9 cellular contexts compared by ENCODE assay signal in the genomic region with DNA sequence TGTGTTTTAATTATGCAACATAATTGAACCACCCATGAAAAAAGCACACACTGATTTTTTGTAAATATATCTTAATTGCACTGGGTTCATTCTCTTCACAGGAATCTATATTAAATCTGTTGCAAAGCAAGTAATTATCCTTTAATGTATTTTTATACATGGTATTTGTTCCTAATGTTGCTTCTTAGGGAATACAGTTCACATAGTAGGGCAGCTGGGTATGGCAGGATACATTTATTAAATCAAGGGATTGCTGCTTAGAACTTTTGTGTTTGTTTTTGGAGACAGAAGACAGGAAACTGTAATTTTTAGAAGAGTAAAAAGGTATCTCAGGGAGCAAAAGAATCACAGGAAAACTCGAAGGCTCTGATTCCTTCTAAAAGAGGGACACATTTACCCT. TPM values are rescaled to one million over a fixed set of nuclear protein-coding genes. Genes with fewer than 3 reads are reported as not detected.
DNase-seq lines count a peak whose midpoint lies in the region; ATAC-seq and TF ChIP-seq lines count a peak whose summit lies in the region.
"Had no signal": no experiment of that assay in that cellular context is flagged by ENCODE, and none has a peak within 500 bp of the region (broad histone marks: within the 10 kb centered on the region; RNA-seq: fewer than 3 reads in every experiment).

No MANE protein-coding gene starts in this region.

- intact Hi-C loops in A673 (cut with micrococcal nuclease; ENCODE audit: unreplicated experiment), result no loop called here
- intact Hi-C loops in mammary epithelial cell (cut with micrococcal nuclease), result loop anchor here (1.0 to 10.0 kb wide), 5 partner anchors 47 to 482 kb away; partner anchors contain the start of gene NEDD9

- H3K9me3 ChIP-seq in A673 (ENCODE audit: low read depth, low read length, poor library complexity, severe bottlenecking), result no peaks in the 10 kb centered on the region
- no peaks in the 10 kb centered on the region for H3K9me3 ChIP-seq in HUES64 (ENCODE audit: insufficient read depth, low read depth, low read length)
- no peaks in the 10 kb centered on the region for H3K9me3 ChIP-seq in mammary epithelial cell (replicated peaks; ENCODE audit: insufficient read depth, low read length)
- H3K9me3 ChIP-seq in muscle layer of duodenum (ENCODE audit: control insufficient read depth in 1 of 2, low read length in 2 of 2), result no peaks in the 10 kb centered on the region

- in situ Hi-C loops in mammary epithelial cell (cut with MboI; ENCODE audit: low sequenced_read_pairs in 2 of 2), result no loop called here

- CTCF ChIA-PET in A673 (lab: Charles Lee), result no interaction called here
- CTCF ChIA-PET in mammary epithelial cell (lab: Charles Lee; ENCODE audit: low non-redundant PET), result interaction anchor here (0.7 kb wide), 1 partner anchor 364 kb away, joined by 3 read pairs; no protein-coding TSS in a partner anchor

- H3K4me1 ChIP-seq in A673 (ENCODE audit: insufficient read depth, low read length, poor library complexity, severe bottlenecking), result peaks cover 19% of the 10 kb centered on the region
- H3K4me1 ChIP-seq in HUES64 (ENCODE audit: insufficient read depth, low read length), result peaks cover 19% of the 10 kb centered on the region
- H3K4me1 ChIP-seq in mammary epithelial cell (ENCODE audit: insufficient read depth, low read length), result peaks cover 12% of the 10 kb centered on the region
- H3K4me1 ChIP-seq in muscle layer of duodenum (ENCODE audit: control insufficient read depth in 1 of 2, insufficient read depth in 2 of 2, low read length in 2 of 2), result peaks cover 4 to 6% of the 10 kb centered on the region in 2 donors

- no peaks in the 10 kb centered on the region for H4K20me1 ChIP-seq in mammary epithelial cell (ENCODE audit: insufficient read depth, low read length)

- H3K79me2 ChIP-seq in mammary epithelial cell (ENCODE audit: insufficient read depth, low read length), result peaks cover 36% of the 10 kb centered on the region

- peak overlapping the region; percentile 93 for H3K4me2 ChIP-seq in mammary epithelial cell (ENCODE audit: insufficient read depth, low read depth, low read length)

- H3K27ac ChIP-seq in A673 (ENCODE audit: low read depth, low read length, poor library complexity, severe bottlenecking), result peak overlapping the region; percentile 94
- no peak overlapping the region for H3K27ac ChIP-seq in HUES64 (ENCODE audit: low read depth, low read length)
- peak overlapping the region; percentile 87 for H3K27ac ChIP-seq in mammary epithelial cell (ENCODE audit: insufficient read depth, low read depth, low read length)
- H3K27ac ChIP-seq in muscle layer of duodenum (ENCODE audit: low read length), result peak overlapping the region; percentile 76

- WGBS in HUES64, result no CpG with 5 or more reads among the region's 1 CpG
- 0% methylated on average over 1 of the region's 1 CpG for WGBS in mammary epithelial cell (ENCODE audit: low coverage, missing lambda C conversion rate)

- ATAC-seq in HG03457 (IDR thresholded peaks at IDR 0.05; ENCODE audit: unreplicated experiment), result no peak

- H3K27me3 ChIP-seq in A673 (replicated peaks; ENCODE audit: insufficient read depth, low read depth, low read length, poor library complexity), result no peaks in the 10 kb centered on the region
- H3K27me3 ChIP-seq in HUES64 (ENCODE audit: insufficient read depth, low read length), result 0 out of 2 replicates have a peak, but pooled peaks cover 3% of the 10 kb centered on the region
- H3K27me3 ChIP-seq in mammary epithelial cell (ENCODE audit: insufficient read depth, low read length), result no peaks in the 10 kb centered on the region
- no peaks in the 10 kb centered on the region for H3K27me3 ChIP-seq in muscle layer of duodenum (ENCODE audit: low read depth, low read length)

- H3K36me3 ChIP-seq in A673 (ENCODE audit: insufficient read depth, low read length, poor library complexity, severe bottlenecking) (no peaks in the 10 kb centered on the region), HUES64 (ENCODE audit: insufficient read depth, low read length) (no peaks in the 10 kb centered on the region), mammary epithelial cell (ENCODE audit: insufficient read depth, low read length) (no peaks in the 10 kb centered on the region), muscle layer of duodenum (ENCODE audit: control insufficient read depth in 1 of 2, insufficient read depth in 2 of 2, low read length in 2 of 2) (peaks cover 0 to 4% of the 10 kb centered on the region in 2 donors)

- H3K9ac ChIP-seq in HUES64 (ENCODE audit: low read depth, low read length) (peak overlapping the region; percentile 91; the same call in 1 of the 2 replicates), mammary epithelial cell (ENCODE audit: insufficient read depth, low read length) (peak overlapping the region; percentile 84)

- BruUV-seq in A673 (replicated peaks; lab: Mats Ljungman, UMichigan) (no TSS peak), mammary epithelial cell (replicated peaks; lab: Mats Ljungman, UMichigan) (no TSS peak)

- dilution Hi-C loops in mammary epithelial cell (cut with HindIII; ENCODE audit: low sequenced_read_pairs), result no loop called here

- H2AFZ ChIP-seq in mammary epithelial cell (ENCODE audit: low read depth, low read length), result peak overlapping the region; percentile 96

- POLR2A ChIA-PET in A673 (lab: Charles Lee; ENCODE audit: low non-redundant PET), result no interaction called here

- DNase-seq in A673 (ENCODE audit: low spot score) (no peak), mammary epithelial cell (no peak), EL (no peak), cerebellum (ENCODE audit: low spot score) (no peak), RKO (ENCODE audit: low spot score) (no peak)

- H3K4me3 ChIP-seq in A673 (ENCODE audit: low read depth, low read length, poor library complexity, severe bottlenecking) (peak overlapping the region; percentile 84), HUES64 (ENCODE audit: low read length) (peak overlapping the region; percentile 79), mammary epithelial cell (replicated peaks in 1 of 3; ENCODE audit: insufficient read depth in 1 of 3, low read depth in 2 of 3, low read length in 3 of 3) (peak overlapping the region; percentile 66 to 100 (median 89)), muscle layer of duodenum (ENCODE audit: low read depth in 1 of 2, low read length in 2 of 2) (peak overlapping the region; percentile 74 to 79)

- no peak for TF ChIP-seq CTCF in A673 (conservative IDR thresholded peaks at IDR 0.05; ENCODE audit: low read depth, low read length)
- TF ChIP-seq CTCF in mammary epithelial cell (conservative IDR thresholded peaks at IDR 0.05 in 1 of 2, IDR thresholded peaks at IDR 0.05 in 1 of 2; ENCODE audit: extremely low read depth in 1 of 2, insufficient read depth in 1 of 2, low read depth in 1 of 2, low read length in 2 of 2), result no peak

RNA-seq across cellular contexts. Expression of gene SMIM13, which starts 1.0 kb away (rescaled TPM):
- total RNA-seq in A673 (2021) (16.8 and 18.9 TPM in 2 replicates), mammary epithelial cell (10 to 100 TPM; 12.3 to 17.5 TPM), cerebellum (75.2 TPM)
- 5.7 TPM for polyA plus RNA-seq in HUES64 (2013, experiment 1 of 2)
- 6.8 TPM for polyA plus RNA-seq in HUES64 (2013, experiment 2 of 2)
- 3.5 TPM for polyA plus RNA-seq in mammary epithelial cell
- polyA minus RNA-seq in mammary epithelial cell, result 0.36 TPM

RNA-seq across cellular contexts. Expression of gene ERVFRD-1, which starts 18.9 kb away (rescaled TPM):
- total RNA-seq in A673 (2021) (0.09 and 0.11 TPM in 2 replicates), mammary epithelial cell (not detected), cerebellum (not detected)
- polyA plus RNA-seq in HUES64 (2013, experiment 1 of 2), result not detected
- not detected for polyA plus RNA-seq in HUES64 (2013, experiment 2 of 2)
- not detected for polyA plus RNA-seq in mammary epithelial cell
- not detected for polyA minus RNA-seq in mammary epithelial cell
- total RNA-seq: renal cortical epithelial cell had no signal

RNA-seq across cellular contexts. Expression of gene ELOVL2, which starts 48.5 kb away (rescaled TPM):
- total RNA-seq in A673 (2021) (12.7 and 14.1 TPM in 2 replicates), mammary epithelial cell (not detected), cerebellum (22.0 TPM)
- 1.3 TPM for polyA plus RNA-seq in HUES64 (2013, experiment 1 of 2)
- 2.0 TPM for polyA plus RNA-seq in HUES64 (2013, experiment 2 of 2)
- not detected for polyA plus RNA-seq in mammary epithelial cell
- not detected for polyA minus RNA-seq in mammary epithelial cell

Comparison
In these comparisons a context has a peak if more than half of its experiments do, and no peak if none do; other contexts are left out.
1. RNA of gene ELOVL2, which starts 48.5 kb away (total RNA-seq): 22.0 TPM in cerebellum (single experiment) and 12.7 to 14.1 TPM in A673; not detected in mammary epithelial cell; every median in the first group is over 10 times any median in the second.
2. Peak in every context shown above with its lines, with median percentiles within 50 percentile points of each other: H3K4me3 ChIP-seq.